Comparison of ENCODE assay signal across 12 cellular contexts in the genomic region with DNA sequence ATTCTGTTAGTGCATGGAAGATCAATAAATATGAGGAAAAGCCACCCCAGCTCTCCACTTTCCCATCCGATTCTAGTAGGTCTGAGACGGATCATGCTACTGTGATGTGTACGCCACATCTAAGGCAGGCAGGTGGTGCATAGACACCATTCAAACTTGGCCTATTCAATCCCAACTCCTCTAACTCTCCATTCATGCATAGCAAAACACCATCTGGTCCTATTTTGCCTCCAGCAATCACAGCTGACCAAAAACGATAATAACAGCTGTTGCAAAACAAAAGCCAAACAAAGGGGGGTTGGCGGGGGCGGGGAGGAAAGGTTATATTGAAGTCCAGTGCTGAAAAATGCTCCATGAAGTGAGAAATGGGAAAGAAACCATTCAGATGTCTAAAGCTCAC.
DNase-seq lines count a peak whose midpoint lies in the region; ATAC-seq and TF ChIP-seq lines count a peak whose summit lies in the region.
"Had no signal": no experiment of that assay in that cellular context is flagged by ENCODE, and none has a peak within 500 bp of the region (broad histone marks: within the 10 kb centered on the region; RNA-seq: fewer than 3 reads in every experiment).

No MANE protein-coding gene starts in this region.

- no peak overlapping the region for H3K4me3 ChIP-seq in neural progenitor cell
- H3K4me3 ChIP-seq: right atrium auricular region, tibial artery had no signal

- H3F3A ChIP-seq in neural progenitor cell (ENCODE audit: low read depth) = peaks cover 42% of the 10 kb centered on the region

- H3K4me2 ChIP-seq in neural progenitor cell = peak overlapping the region; percentile 42

- peak overlapping the region; percentile 72 for H3K27ac Mint-ChIP-seq in neural progenitor cell
- H3K27ac Mint-ChIP-seq: CD14-positive monocyte had no signal

- H3K27me3 ChIP-seq in neural progenitor cell = no peaks in the 10 kb centered on the region
- H3K27me3 ChIP-seq: right atrium auricular region, tibial artery had no signal

- peak overlapping the region; percentile 3 for H3K4me3 Mint-ChIP-seq in neural progenitor cell
- H3K4me3 Mint-ChIP-seq: CD14-positive monocyte had no signal

- no peaks in the 10 kb centered on the region for H3K9me3 ChIP-seq in neural progenitor cell (ENCODE audit: low read depth)
- H3K9me3 ChIP-seq: right atrium auricular region had no signal

- no peaks in the 10 kb centered on the region for H3K27me3 Mint-ChIP-seq in neural progenitor cell (ENCODE audit: insufficient read depth, low read depth)

- no peak overlapping the region for H3K9ac ChIP-seq in neural progenitor cell

- H3K4me1 ChIP-seq in neural progenitor cell = peaks cover 6% of the 10 kb centered on the region
- H3K4me1 ChIP-seq: right atrium auricular region, tibial artery had no signal

- H3K4me1 Mint-ChIP-seq in neural progenitor cell = peaks cover 20% of the 10 kb centered on the region
- H3K4me1 Mint-ChIP-seq: CD14-positive monocyte had no signal

- H3K27ac ChIP-seq in neural progenitor cell = no peak overlapping the region
- H3K27ac ChIP-seq: right atrium auricular region, tibial artery had no signal

- peaks cover 7% of the 10 kb centered on the region for H4K20me1 ChIP-seq in neural progenitor cell (ENCODE audit: low read depth)

- H3K79me2 ChIP-seq in neural progenitor cell (ENCODE audit: low read depth) = no peaks in the 10 kb centered on the region

- TF ChIP-seq CTCF in neural progenitor cell (IDR thresholded peaks at IDR 0.05) = no peak

- H3K9me3 Mint-ChIP-seq in neural progenitor cell = peaks cover 4% of the 10 kb centered on the region

- no peak for ATAC-seq in stimulated activated naive CD8-positive, alpha-beta T cell treated with anti-CD3 and anti-CD28 coated beads, Interleukin-15, Interleukin-2, amounts not matched to agents 100 U/mL and 50 U/mL, for 24 hours
- ATAC-seq in HG02870 (IDR thresholded peaks at IDR 0.05; ENCODE audit: unreplicated experiment) = no peak
- ATAC-seq in activated CD4-positive, CD25-positive, alpha-beta regulatory T cell treated with anti-CD3 and anti-CD28 coated beads, Interleukin-2, amount 50 U/mL, for 24 hours = no peak
- no peak for ATAC-seq in GM19452 (IDR thresholded peaks at IDR 0.05; ENCODE audit: unreplicated experiment)
- ATAC-seq: Panc1 had no signal

- H3K36me3 Mint-ChIP-seq in neural progenitor cell = peaks cover 13% of the 10 kb centered on the region
- H3K36me3 Mint-ChIP-seq: CD14-positive monocyte had no signal

- H3K36me3 ChIP-seq in neural progenitor cell = peaks cover 12% of the 10 kb centered on the region
- H3K36me3 ChIP-seq: right atrium auricular region, tibial artery had no signal

- in situ Hi-C loops in G401 (cut with HindIII; ENCODE audit: low sequenced_read_pairs) = no loop called here

- peak; percentile 1 for DNase-seq in G401 (ENCODE audit: low spot score)
- peak; percentile 93 for DNase-seq in NCI-H2171 (lab: John Stamatoyannopoulos, UW)
- DNase-seq in SK-N-DZ (ENCODE audit: low spot score) = peak; percentile 96
- DNase-seq in neural progenitor cell (ENCODE audit: low spot score) = peak; percentile 16
- DNase-seq in stimulated activated naive CD8-positive, alpha-beta T cell treated with anti-CD3 and anti-CD28 coated beads, Interleukin-15, Interleukin-2, amounts not matched to agents 100 U/mL and 50 U/mL, for 24 hours = no peak
- DNase-seq: tibial artery had no signal

- H2AFZ ChIP-seq in neural progenitor cell (replicated peaks) = no peak overlapping the region
